Comparison of ENCODE assay signal across 8 cellular contexts in the genomic region with DNA sequence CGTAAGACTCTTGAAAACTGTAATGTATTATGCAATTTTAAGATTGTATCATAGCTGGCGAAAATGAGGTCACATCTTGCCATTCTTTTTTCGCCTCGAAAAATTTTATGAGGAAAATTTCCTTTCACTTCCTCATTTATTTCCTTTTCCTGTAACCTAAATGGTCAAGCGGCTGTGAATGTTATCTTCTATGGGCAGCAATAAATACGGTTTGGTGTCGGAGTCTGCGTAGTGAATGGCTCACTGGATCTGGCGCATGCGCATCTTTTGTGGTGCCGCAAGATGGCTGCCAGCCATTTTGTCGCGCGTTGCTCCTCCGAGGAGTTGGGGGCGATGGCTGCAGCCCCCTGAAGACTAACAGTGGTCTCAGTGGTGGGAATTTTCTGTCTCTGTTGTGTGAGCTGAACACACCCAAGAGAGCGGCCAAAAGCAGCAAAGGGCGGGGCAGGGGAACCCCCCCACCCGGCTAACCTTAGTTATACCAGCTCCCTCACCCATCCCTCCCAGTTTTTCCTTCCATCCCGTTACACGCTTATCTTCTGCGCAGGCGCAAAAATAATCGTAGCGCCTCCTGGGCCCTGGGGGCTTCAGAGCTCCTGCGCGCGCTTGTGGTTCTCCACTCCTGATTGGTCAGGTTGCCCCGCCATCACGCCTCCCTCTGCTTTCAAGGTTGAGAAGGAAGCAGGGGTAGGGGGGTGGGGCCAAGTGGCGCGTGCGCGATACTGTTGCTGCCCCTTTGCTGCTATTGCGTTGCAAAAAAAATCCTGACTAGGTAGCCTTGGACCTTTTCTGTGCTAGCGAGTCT. TPM values are rescaled to one million over a fixed set of nuclear protein-coding genes. Genes with fewer than 3 reads are reported as not detected.
DNase-seq lines count a peak whose midpoint lies in the region; ATAC-seq and TF ChIP-seq lines count a peak whose summit lies in the region.

Gene RPRD2 (plus strand): TSS at position 722 of the 805 bp plus-strand sequence. CDS start 568 bp downstream, outside the sequence.

- H3K4me1 ChIP-seq in CD4-positive, CD25-positive, alpha-beta regulatory T cell (ENCODE audit: control insufficient read depth, insufficient read depth, low read length, poor library complexity, severe bottlenecking): peaks cover 34% of the 10 kb centered on the region
- H3K4me1 ChIP-seq in liver (ENCODE audit: control insufficient read depth in 4 of 4, insufficient read depth in 4 of 4, low read length in 3 of 4): peaks cover 0 to 10% (median 6%) of the 10 kb centered on the region in 4 donors

- CTCF ChIA-PET in activated CD4-positive, alpha-beta memory T cell treated with anti-CD3 and anti-CD28 coated beads for 36 hours (lab: Charles Lee): interaction anchor here (0.6 to 1.3 kb wide), 3 partner anchors 16 to 197 kb away, joined by 3 to 4 read pairs (median 3); no protein-coding TSS in a partner anchor

- TF ChIP-seq RAD21 in liver (IDR thresholded peaks at IDR 0.05): peak in 1 of 2 donors; percentile 18

- H3K9ac ChIP-seq in liver (ENCODE audit: low read depth in 1 of 2, low read length in 2 of 2): peak within 1 kb of the TSS; percentile 87 to 97

- H3K4me1 Mint-ChIP-seq in CD4-positive, CD25-positive, alpha-beta regulatory T cell: peaks cover 4 to 47% (median 29%) of the 10 kb centered on the region in 4 donors
- peaks cover 19% of the 10 kb centered on the region for H3K4me1 Mint-ChIP-seq in activated CD4-positive, alpha-beta memory T cell treated with anti-CD3 and anti-CD28 coated beads for 36 hours (ENCODE audit: low read depth)

- H3K27me3 ChIP-seq in CD4-positive, CD25-positive, alpha-beta regulatory T cell (ENCODE audit: control insufficient read depth, insufficient read depth, low read length): no peaks in the 10 kb centered on the region
- H3K27me3 ChIP-seq in dorsolateral prefrontal cortex (no peaks in the 10 kb centered on the region), liver (ENCODE audit: control insufficient read depth in 4 of 4, insufficient read depth in 4 of 4, low read length in 3 of 4) (no peaks in the 10 kb centered on the region)

- no peaks in the 10 kb centered on the region for H3K36me3 ChIP-seq in CD4-positive, CD25-positive, alpha-beta regulatory T cell (ENCODE audit: control insufficient read depth, insufficient read depth, low read length)
- no peaks in the 10 kb centered on the region for H3K36me3 ChIP-seq in liver (ENCODE audit: control insufficient read depth in 4 of 4, insufficient read depth in 3 of 4, low read depth in 1 of 4, low read length in 3 of 4)

- intact Hi-C loops in activated CD4-positive, alpha-beta memory T cell treated with anti-CD3 and anti-CD28 coated beads for 36 hours (cut with micrococcal nuclease): loop anchor here (1.0 to 10.0 kb wide), 9 partner anchors 42 to 691 kb away; partner anchors contain the start of genes APH1A, CDC42SE1, ENSA and MRPS21
- intact Hi-C loops in dorsolateral prefrontal cortex (cut with DNase I): loop anchor here (5.0 to 10.0 kb wide), 2 partner anchors 41 to 121 kb away; partner anchors contain the start of genes PRPF3 (in 1 of the 2) and TARS2 (in 1 of the 2)

- WGBS in liver: under 1% methylated on average over 36 of the region's 36 CpGs

- H3K4me3 Mint-ChIP-seq in CD4-positive, CD25-positive, alpha-beta regulatory T cell: peak within 1 kb of the TSS; percentile 93 to 100 (median 99)
- peak within 1 kb of the TSS; percentile 99 for H3K4me3 Mint-ChIP-seq in activated CD4-positive, alpha-beta memory T cell treated with anti-CD3 and anti-CD28 coated beads for 36 hours

- peaks cover 0 to 5% (median 0%) of the 10 kb centered on the region in 7 donors for H3K9me3 Mint-ChIP-seq in CD4-positive, CD25-positive, alpha-beta regulatory T cell
- H3K9me3 Mint-ChIP-seq in activated CD4-positive, alpha-beta memory T cell treated with anti-CD3 and anti-CD28 coated beads for 36 hours: no peaks in the 10 kb centered on the region

- peak within 1 kb of the TSS; percentile 100 for H3K4me3 ChIP-seq in CD4-positive, CD25-positive, alpha-beta regulatory T cell (ENCODE audit: low read depth, low read length)
- peak within 1 kb of the TSS; percentile 52 to 97 (median 86) for H3K4me3 ChIP-seq in dorsolateral prefrontal cortex
- H3K4me3 ChIP-seq in liver (ENCODE audit: low read depth in 1 of 3, low read length in 3 of 3): peak within 1 kb of the TSS; percentile 74 to 97 (median 81)

- POLR2A ChIA-PET in activated CD4-positive, alpha-beta memory T cell treated with anti-CD3 and anti-CD28 coated beads for 36 hours (lab: Charles Lee): interaction anchor here (0.5 to 2.4 kb wide), 21 partner anchors 12 to 793 kb away, joined by 3 to 11 read pairs (median 4); partner anchors contain the start of genes ANP32E, APH1A, ENSA and FALEC

- TF ChIP-seq CTCF in dorsolateral prefrontal cortex (IDR thresholded peaks at IDR 0.05 in 54 of 56, conservative IDR thresholded peaks at IDR 0.05 in 2 of 56; ENCODE audit: low read depth in 1 of 56, partially characterized antibody in 56 of 56): peak in 10 of 56 donors; percentile 5 to 33 (median 14)
- no peak for TF ChIP-seq CTCF in liver (IDR thresholded peaks at IDR 0.05; ENCODE audit: low read depth, low read length, missing input control)

- peak; percentile 94 to 95 for ATAC-seq in CD4-positive, CD25-positive, alpha-beta regulatory T cell (ENCODE audit: low read depth in 2 of 2)
- ATAC-seq in GM19438 (IDR thresholded peaks at IDR 0.05; ENCODE audit: low read depth, unreplicated experiment) (peak; percentile 87), HG03575 (IDR thresholded peaks at IDR 0.05; ENCODE audit: extremely low read depth, insufficient number of reproducible peaks, low FRiP score, unreplicated experiment) (peak; percentile 59)

- peaks cover 5% of the 10 kb centered on the region for H3K36me3 Mint-ChIP-seq in CD4-positive, CD25-positive, alpha-beta regulatory T cell
- H3K36me3 Mint-ChIP-seq in activated CD4-positive, alpha-beta memory T cell treated with anti-CD3 and anti-CD28 coated beads for 36 hours: peaks cover 21% of the 10 kb centered on the region

- H3K27ac Mint-ChIP-seq in CD4-positive, CD25-positive, alpha-beta regulatory T cell: peak within 1 kb of the TSS; percentile 100
- peak within 1 kb of the TSS; percentile 100 for H3K27ac Mint-ChIP-seq in activated CD4-positive, alpha-beta memory T cell treated with anti-CD3 and anti-CD28 coated beads for 36 hours

- H3K27me3 Mint-ChIP-seq in CD4-positive, CD25-positive, alpha-beta regulatory T cell: peaks cover 5% of the 10 kb centered on the region
- peaks cover 1% of the 10 kb centered on the region for H3K27me3 Mint-ChIP-seq in activated CD4-positive, alpha-beta memory T cell treated with anti-CD3 and anti-CD28 coated beads for 36 hours

- DNase-seq in CD4-positive, CD25-positive, alpha-beta regulatory T cell: peak; percentile 99 to 100 (median 100)
- DNase-seq in NCI-H82 treated with DMSO at 0.1 percent for 48 hours (lab: John Stamatoyannopoulos, UW; ENCODE audit: unreplicated experiment) (peak; percentile 99), dorsolateral prefrontal cortex (peak; percentile 98 to 99 (median 99))
- peak; percentile 100 for DNase-seq in activated CD4-positive, alpha-beta memory T cell treated with anti-CD3 and anti-CD28 coated beads for 36 hours
- DNase-seq in stimulated activated CD4-positive, alpha-beta T cell treated with anti-CD3 and anti-CD28 coated beads, Interleukin-4, amount 100 ng/mL, for 24 hours: peak; percentile 100

- H3K27ac ChIP-seq in CD4-positive, CD25-positive, alpha-beta regulatory T cell (ENCODE audit: insufficient read depth, low read length, poor library complexity, severe bottlenecking): peak within 1 kb of the TSS; percentile 97
- H3K27ac ChIP-seq in dorsolateral prefrontal cortex (peak within 1 kb of the TSS; percentile 92 to 100 (median 100)), liver (ENCODE audit: low read depth in 1 of 2, low read length in 2 of 2) (peak within 1 kb of the TSS; percentile 97 to 98)

- no peaks in the 10 kb centered on the region for H3K9me3 ChIP-seq in CD4-positive, CD25-positive, alpha-beta regulatory T cell (ENCODE audit: control insufficient read depth in 2 of 2, low read length in 2 of 2)
- no peaks in the 10 kb centered on the region for H3K9me3 ChIP-seq in liver (ENCODE audit: control insufficient read depth in 4 of 4, low read length in 3 of 4)

TF ChIP-seq in liver, 16 proteins besides CTCF, POLR2A, EP300 and RAD21 (continues in another document):
- TF ChIP-seq HNF4A (conservative IDR thresholded peaks at IDR 0.05): peak; percentile 29 to 34
- no peak for TF ChIP-seq FOXA2 (IDR thresholded peaks at IDR 0.05)
- TF ChIP-seq GABPA (IDR thresholded peaks at IDR 0.05 in 1 of 2, conservative IDR thresholded peaks at IDR 0.05 in 1 of 2): peak; percentile 29 to 44
- peak in 1 of 2 donors; percentile 5 for TF ChIP-seq RXRA (IDR thresholded peaks at IDR 0.05)
- TF ChIP-seq HNF4G (IDR thresholded peaks at IDR 0.05): no peak
- TF ChIP-seq MAX (IDR thresholded peaks at IDR 0.05): peak; percentile 51
- TF ChIP-seq YY1 (IDR thresholded peaks at IDR 0.05): peak; percentile 100
- TF ChIP-seq, protein P1, sequence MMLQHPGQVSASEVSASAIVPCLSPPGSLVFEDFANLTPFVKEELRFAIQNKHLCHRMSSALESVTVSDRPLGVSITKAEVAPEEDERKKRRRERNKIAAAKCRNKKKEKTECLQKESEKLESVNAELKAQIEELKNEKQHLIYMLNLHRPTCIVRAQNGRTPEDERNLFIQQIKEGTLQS (IDR thresholded peaks at IDR 0.05): peak; percentile 76
- peak; percentile 24 for TF ChIP-seq NR2F2 (IDR thresholded peaks at IDR 0.05)

RNA-seq across cellular contexts. Expression of gene RPRD2, which starts in this region (rescaled TPM):
- total RNA-seq in CD4-positive, CD25-positive, alpha-beta regulatory T cell: 51.3 TPM
- 10 to 100 TPM; 24.0 to 34.0 (median 32.5) TPM for polyA plus RNA-seq in CD4-positive, CD25-positive, alpha-beta regulatory T cell
- 10 to 100 TPM; 22.2 to 22.6 TPM for total RNA-seq in activated CD4-positive, alpha-beta memory T cell treated with anti-CD3 and anti-CD28 coated beads for 36 hours
- total RNA-seq in dorsolateral prefrontal cortex (10 to 100 TPM; 37.9 to 58.4 (median 48.0) TPM), liver (1 to 10 TPM; 8.8 to 9.7 TPM)
- 1 to 10 TPM; 5.4 to 7.2 TPM for polyA plus RNA-seq in liver

Comparison
In these comparisons a context has a peak if more than half of its experiments do, and no peak if none do; other contexts are left out.
1. Peak in every context shown above with its lines: DNase-seq, ATAC-seq, H3K4me3 ChIP-seq and H3K27ac ChIP-seq.